ENCODE assay signal across 13 cellular contexts in the genomic region with DNA sequence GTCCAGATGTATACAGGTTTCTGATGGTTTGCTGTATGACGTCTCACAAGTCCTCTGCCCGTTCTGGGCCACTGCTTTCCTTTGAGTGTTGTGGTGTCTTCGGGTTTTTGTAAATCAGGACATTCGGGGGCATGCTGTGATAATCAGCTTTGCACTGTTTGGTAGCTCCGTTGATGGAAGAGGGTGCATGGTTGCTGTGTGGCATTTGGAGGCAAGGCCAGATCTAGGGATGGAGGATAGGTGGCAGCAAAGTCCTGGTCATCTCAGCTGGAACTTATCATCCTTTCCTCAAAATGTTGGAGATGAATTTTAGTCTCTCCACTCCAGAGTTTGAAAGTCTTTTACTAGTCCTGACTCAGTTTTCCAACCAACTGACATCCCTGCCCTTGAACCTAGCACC.
DNase-seq lines count a peak whose midpoint lies in the region; ATAC-seq and TF ChIP-seq lines count a peak whose summit lies in the region.
"Had no signal": no experiment of that assay in that cellular context is flagged by ENCODE, and none has a peak within 500 bp of the region (broad histone marks: within the 10 kb centered on the region; RNA-seq: fewer than 3 reads in every experiment).

No MANE protein-coding gene starts in this region.

- no peaks in the 10 kb centered on the region for H3K4me1 Mint-ChIP-seq in nephron progenitor cell

- H3K36me3 ChIP-seq in Karpas-422 (ENCODE audit: insufficient read depth, low read length), result no peaks in the 10 kb centered on the region
- no peaks in the 10 kb centered on the region for H3K36me3 ChIP-seq in mammary epithelial cell (ENCODE audit: insufficient read depth, low read length)
- H3K36me3 ChIP-seq in ovary, result no peaks in the 10 kb centered on the region

- no peak overlapping the region for H3K4me3 Mint-ChIP-seq in nephron progenitor cell

- H3K4me3 ChIP-seq in Karpas-422 (ENCODE audit: low read length), result peak overlapping the region; percentile 31
- H3K4me3 ChIP-seq in mammary epithelial cell (replicated peaks in 1 of 3; ENCODE audit: insufficient read depth in 1 of 3, low read depth in 2 of 3, low read length in 3 of 3), result no peak overlapping the region
- no peak overlapping the region for H3K4me3 ChIP-seq in ovary

- ATAC-seq in GM21528 (IDR thresholded peaks at IDR 0.05; ENCODE audit: low FRiP score, unreplicated experiment), result no peak

- no peaks in the 10 kb centered on the region for H3K9me3 Mint-ChIP-seq in nephron progenitor cell

- H3K4me1 ChIP-seq in Karpas-422 (ENCODE audit: low read length), result peaks cover 53% of the 10 kb centered on the region
- no peaks in the 10 kb centered on the region for H3K4me1 ChIP-seq in mammary epithelial cell (ENCODE audit: insufficient read depth, low read length)
- peaks cover 1% of the 10 kb centered on the region for H3K4me1 ChIP-seq in ovary (ENCODE audit: insufficient read depth)

- intact Hi-C loops in mammary epithelial cell (cut with micrococcal nuclease), result loop anchor here (1.0 to 10.0 kb wide), 6 partner anchors 272 to 758 kb away; no protein-coding TSS in a partner anchor
- intact Hi-C loops in ovary (cut with DNase I), result loop anchor here in 1 of 4 donors (5.0 kb wide), 1 partner anchor 758 kb away; no protein-coding TSS in a partner anchor

- H3K27me3 Mint-ChIP-seq in nephron progenitor cell (ENCODE audit: low read depth, poor library complexity), result peaks cover 14% of the 10 kb centered on the region

- H2AFZ ChIP-seq in Karpas-422 (ENCODE audit: low read length) (no peak overlapping the region), mammary epithelial cell (ENCODE audit: low read depth, low read length) (no peak overlapping the region)

- H3K9ac ChIP-seq in Karpas-422 (ENCODE audit: low read length) (no peak overlapping the region), mammary epithelial cell (ENCODE audit: insufficient read depth, low read length) (no peak overlapping the region)

- H3K36me3 Mint-ChIP-seq in nephron progenitor cell (ENCODE audit: low read depth), result no peaks in the 10 kb centered on the region

- H3K27me3 ChIP-seq in Karpas-422 (ENCODE audit: low read length) (no peaks in the 10 kb centered on the region), mammary epithelial cell (ENCODE audit: insufficient read depth, low read length) (no peaks in the 10 kb centered on the region), ovary (no peaks in the 10 kb centered on the region)

- no TSS peak for BruUV-seq in mammary epithelial cell (replicated peaks; lab: Mats Ljungman, UMichigan)

- H3K9me2 ChIP-seq in Karpas-422 (replicated peaks; ENCODE audit: insufficient read depth, low read length), result no peaks in the 10 kb centered on the region

- no peak for TF ChIP-seq EP300 in ovary (IDR thresholded peaks at IDR 0.05)

- in situ Hi-C loops in mammary epithelial cell (cut with MboI; ENCODE audit: low sequenced_read_pairs in 2 of 2), result loop anchor here (25.0 kb wide), 2 partner anchors 683 to 758 kb away; no protein-coding TSS in a partner anchor

- CTCF ChIA-PET in mammary epithelial cell (lab: Charles Lee; ENCODE audit: low non-redundant PET), result no interaction called here

- 47% methylated on average over 5 of the region's 5 CpGs for WGBS in mammary epithelial cell (ENCODE audit: low coverage, missing lambda C conversion rate)
- 59 to 70% (median 61%) methylated on average over 5 of the region's 5 CpGs for WGBS in ovary, 3 donors

- DNase-seq in DMS 273 (lab: John Stamatoyannopoulos, UW; ENCODE audit: unreplicated experiment) (peak; percentile 4), DMS 273 treated with DMSO at 0.1 percent for 48 hours (lab: John Stamatoyannopoulos, UW) (no peak), Karpas-422 (peak; percentile 55), mammary epithelial cell (no peak), ovary (peak in 4 of 5 donors; percentile 14 to 39 (median 28)), NAMALWA (ENCODE audit: low spot score) (no peak), nephron progenitor cell (no peak)
- DNase-seq: activated CD4-positive, CD25-positive, alpha-beta regulatory T cell treated with anti-CD3 and anti-CD28 coated beads, Interleukin-2, amount 50 U/mL, for 72 hours; mesenchymal stem cell; NCI-H446 treated with DMSO at 0.1 percent for 48 hours; trophoblast cell had no signal

- H3K79me2 ChIP-seq in Karpas-422 (ENCODE audit: low read length), result no peaks in the 10 kb centered on the region
- H3K79me2 ChIP-seq in mammary epithelial cell (ENCODE audit: insufficient read depth, low read length), result no peaks in the 10 kb centered on the region

- no peaks in the 10 kb centered on the region for H3K9me3 ChIP-seq in Karpas-422 (ENCODE audit: low read length)
- no peaks in the 10 kb centered on the region for H3K9me3 ChIP-seq in mammary epithelial cell (replicated peaks; ENCODE audit: insufficient read depth, low read length)
- no peaks in the 10 kb centered on the region for H3K9me3 ChIP-seq in ovary

- no peak overlapping the region for H3K27ac Mint-ChIP-seq in nephron progenitor cell

- no peak for TF ChIP-seq POLR2A in ovary (IDR thresholded peaks at IDR 0.05)

- dilution Hi-C loops in mammary epithelial cell (cut with HindIII; ENCODE audit: low sequenced_read_pairs), result no loop called here

- TF ChIP-seq CTCF in mammary epithelial cell (conservative IDR thresholded peaks at IDR 0.05 in 1 of 2, IDR thresholded peaks at IDR 0.05 in 1 of 2; ENCODE audit: extremely low read depth in 1 of 2, insufficient read depth in 1 of 2, low read depth in 1 of 2, low read length in 2 of 2) (peak; percentile 45 to 74), ovary (IDR thresholded peaks at IDR 0.05) (no peak), nephron progenitor cell (IDR thresholded peaks at IDR 0.05) (no peak)

- H4K20me1 ChIP-seq in Karpas-422 (ENCODE audit: insufficient read depth, low read depth, low read length) (no peaks in the 10 kb centered on the region), mammary epithelial cell (ENCODE audit: insufficient read depth, low read length) (no peaks in the 10 kb centered on the region)

- H3K27ac ChIP-seq in Karpas-422 (ENCODE audit: low read length) (no peak overlapping the region), mammary epithelial cell (ENCODE audit: insufficient read depth, low read depth, low read length) (no peak overlapping the region), ovary (no peak overlapping the region)
- H3K27ac ChIP-seq: 22Rv1 had no signal

- peak overlapping the region; percentile 65 for H3K4me2 ChIP-seq in Karpas-422 (ENCODE audit: low read depth, low read length, poor library complexity, severe bottlenecking)
- no peak overlapping the region for H3K4me2 ChIP-seq in mammary epithelial cell (ENCODE audit: insufficient read depth, low read depth, low read length)

Comparison
In these comparisons a context has a peak if more than half of its experiments do, and no peak if none do; other contexts are left out.
1. DNase-seq: peak in DMS 273 (single experiment), Karpas-422 (single experiment) and ovary (4 of 5); none in DMS 273 treated with DMSO at 0.1 percent for 48 hours (single experiment), mammary epithelial cell (single experiment), NAMALWA (single experiment) and nephron progenitor cell (single experiment).
2. CTCF ChIP-seq: peak in mammary epithelial cell (2 of 2); none in ovary (0 of 3) and nephron progenitor cell (single experiment).